1 cellular context compared by ENCODE assay signal in genomic region chr9:128047231-128047630, GRCh38.
A peak's percentile ranks its signal among the peaks of the same experiment; 100 is the strongest.
TF ChIP-seq lines count a peak whose summit lies in the region.

No MANE protein-coding gene starts in this region.

TF ChIP-seq in HepG2, 621 proteins besides CTCF, POLR2A, EP300 and RAD21:
- TF ChIP-seq MAFK (conservative IDR thresholded peaks at IDR 0.05 in 1 of 2, IDR thresholded peaks at IDR 0.05 in 1 of 2; ENCODE audit: low read length in 2 of 2), result peak in 1 of 2 experiments; percentile 53; a peak in 1 of 4 replicates
- no peak for TF ChIP-seq HMG20B (CRISPR knock-in tag; conservative IDR thresholded peaks at IDR 0.05)
- peak; percentile 33; the same call in 1 of the 2 replicates for TF ChIP-seq MAFF (IDR thresholded peaks at IDR 0.05; ENCODE audit: low read depth, low read length)
